11 cellular contexts compared by ENCODE assay signal in the genomic region with DNA sequence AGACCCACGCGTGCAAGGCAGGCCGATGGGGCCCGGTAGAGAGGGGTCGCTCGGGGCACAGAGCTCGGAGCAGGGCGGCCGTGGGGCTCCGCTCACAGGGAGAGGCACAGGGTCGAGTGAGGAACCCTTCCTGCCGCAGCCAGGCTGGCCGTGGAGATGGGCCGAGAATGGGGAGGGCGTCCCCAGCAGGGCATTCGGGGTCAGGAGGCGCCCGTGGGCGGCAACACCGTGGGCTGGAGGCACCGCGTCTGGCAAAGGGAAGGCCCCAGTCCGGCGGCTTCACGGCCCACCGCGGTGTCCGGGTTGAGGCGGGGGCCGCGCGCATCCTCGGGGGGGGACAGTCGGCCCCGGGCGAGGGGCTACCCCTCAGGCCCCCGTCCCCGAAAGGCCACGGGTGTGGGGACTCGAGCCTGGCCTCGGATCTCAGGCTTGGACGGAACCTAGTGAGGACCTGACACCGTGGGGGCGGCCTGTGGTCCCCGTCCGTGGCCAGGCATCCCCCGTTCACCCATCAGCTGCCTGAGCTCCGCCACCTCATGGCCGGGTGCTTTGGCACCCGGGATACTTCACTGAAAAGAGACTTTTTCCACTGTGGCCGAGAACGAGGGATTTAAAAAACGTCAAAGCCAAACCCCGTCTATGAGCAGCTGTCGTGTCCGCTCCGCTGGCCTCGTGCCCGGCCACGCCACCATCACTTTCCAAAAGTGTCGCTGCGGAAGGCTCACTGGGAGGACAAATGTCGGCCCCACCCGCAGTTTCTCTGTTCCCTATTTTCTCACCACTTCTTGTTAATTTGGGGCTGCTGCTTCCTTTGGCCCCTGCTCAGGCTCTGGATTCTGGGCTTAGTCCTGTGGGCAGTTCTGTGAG.
A peak's percentile ranks its signal among the peaks of the same experiment; 100 is the strongest.
DNase-seq lines count a peak whose midpoint lies in the region; ATAC-seq and TF ChIP-seq lines count a peak whose summit lies in the region.
"Had no signal": no experiment of that assay in that cellular context is flagged by ENCODE, and none has a peak within 500 bp of the region (broad histone marks: within the 10 kb centered on the region; RNA-seq: fewer than 3 reads in every experiment).

No MANE protein-coding gene starts in this region.

- ATAC-seq in WTC11 (no peak), HG02642 (IDR thresholded peaks at IDR 0.05; ENCODE audit: poor library complexity, unreplicated experiment) (no peak), HG02610 (IDR thresholded peaks at IDR 0.05; ENCODE audit: unreplicated experiment) (no peak)

- no peak overlapping the region for H3K4me3 ChIP-seq in skeletal muscle satellite cell (ENCODE audit: low read length)
- H3K4me3 ChIP-seq: ovary had no signal

- peaks cover 37% of the 10 kb centered on the region for H3K4me1 ChIP-seq in skeletal muscle satellite cell (ENCODE audit: control insufficient read depth, insufficient read depth, low read length)

- POLR2A ChIA-PET in WTC11 (lab: Charles Lee): no interaction called here

- H3K4me1 Mint-ChIP-seq in IgD-negative memory B cell: peaks cover 6 to 10% (median 10%) of the 10 kb centered on the region in 3 donors
- peaks cover 12% of the 10 kb centered on the region for H3K4me1 Mint-ChIP-seq in WTC11
- H3K4me1 Mint-ChIP-seq: immature natural killer cell had no signal

- H3K27me3 ChIP-seq in skeletal muscle satellite cell (ENCODE audit: control insufficient read depth, insufficient read depth, low read length): peaks cover 32% of the 10 kb centered on the region
- H3K27me3 ChIP-seq: ovary had no signal

- H3K27ac Mint-ChIP-seq in IgD-negative memory B cell (peak overlapping the region in 2 of 3 donors; percentile 76 to 94), WTC11 (no peak overlapping the region)
- H3K27ac Mint-ChIP-seq: immature natural killer cell had no signal

- H3K9me3 ChIP-seq in skeletal muscle satellite cell (replicated peaks; ENCODE audit: low read length): no peaks in the 10 kb centered on the region
- H3K9me3 ChIP-seq: ovary had no signal

- peaks cover 5% of the 10 kb centered on the region for H3K27me3 Mint-ChIP-seq in IgD-negative memory B cell
- no peaks in the 10 kb centered on the region for H3K27me3 Mint-ChIP-seq in WTC11 (ENCODE audit: low read depth)

- H3K4me2 ChIP-seq in skeletal muscle satellite cell (ENCODE audit: low read length): peak overlapping the region; percentile 40

- H3K4me3 Mint-ChIP-seq in IgD-negative memory B cell (peak overlapping the region in 2 of 4 donors; percentile 47 to 81), WTC11 (no peak overlapping the region)
- H3K4me3 Mint-ChIP-seq: immature natural killer cell had no signal

- H3K36me3 Mint-ChIP-seq in IgD-negative memory B cell (peaks cover 5% of the 10 kb centered on the region), WTC11 (no peaks in the 10 kb centered on the region)
- H3K36me3 Mint-ChIP-seq: immature natural killer cell had no signal

- no peak for TF ChIP-seq CTCF in WTC11 (IDR thresholded peaks at IDR 0.05)

- no peaks in the 10 kb centered on the region for H3K36me3 ChIP-seq in skeletal muscle satellite cell (ENCODE audit: insufficient read depth, low read length)
- H3K36me3 ChIP-seq: ovary had no signal

- DNase-seq in WTC11 (ENCODE audit: low spot score): no peak
- DNase-seq in islet precursor cell: peak; percentile 50
- DNase-seq in HuH-7.5 (ENCODE audit: low spot score): no peak
- no peak for DNase-seq in activated CD4-positive, alpha-beta T cell treated with anti-CD3 and anti-CD28 coated beads for 48 hours
- DNase-seq: immature natural killer cell, NCI-H1694, ovary had no signal

- H3K9me3 Mint-ChIP-seq in IgD-negative memory B cell (no peaks in the 10 kb centered on the region), WTC11 (no peaks in the 10 kb centered on the region)

- H3K9ac ChIP-seq in skeletal muscle satellite cell (ENCODE audit: low read depth, low read length): peak overlapping the region; percentile 6

- CTCF ChIA-PET in WTC11 (lab: Charles Lee): interaction anchor here (1.5 kb wide), 1 partner anchor 48 kb away, joined by 3 read pairs; no protein-coding TSS in a partner anchor

TF ChIP-seq in WTC11, 78 proteins besides CTCF, POLR2A, EP300 and RAD21:
- TF ChIP-seq ZNF138 (CRISPR knock-in tag; conservative IDR thresholded peaks at IDR 0.05): no peak
- TF ChIP-seq NR2C2 (CRISPR knock-in tag; IDR thresholded peaks at IDR 0.05): 0 out of 2 replicates have a peak, but pooled peaks have one; percentile 12
